ENCODE assay signal across 8 cellular contexts in the genomic region with DNA sequence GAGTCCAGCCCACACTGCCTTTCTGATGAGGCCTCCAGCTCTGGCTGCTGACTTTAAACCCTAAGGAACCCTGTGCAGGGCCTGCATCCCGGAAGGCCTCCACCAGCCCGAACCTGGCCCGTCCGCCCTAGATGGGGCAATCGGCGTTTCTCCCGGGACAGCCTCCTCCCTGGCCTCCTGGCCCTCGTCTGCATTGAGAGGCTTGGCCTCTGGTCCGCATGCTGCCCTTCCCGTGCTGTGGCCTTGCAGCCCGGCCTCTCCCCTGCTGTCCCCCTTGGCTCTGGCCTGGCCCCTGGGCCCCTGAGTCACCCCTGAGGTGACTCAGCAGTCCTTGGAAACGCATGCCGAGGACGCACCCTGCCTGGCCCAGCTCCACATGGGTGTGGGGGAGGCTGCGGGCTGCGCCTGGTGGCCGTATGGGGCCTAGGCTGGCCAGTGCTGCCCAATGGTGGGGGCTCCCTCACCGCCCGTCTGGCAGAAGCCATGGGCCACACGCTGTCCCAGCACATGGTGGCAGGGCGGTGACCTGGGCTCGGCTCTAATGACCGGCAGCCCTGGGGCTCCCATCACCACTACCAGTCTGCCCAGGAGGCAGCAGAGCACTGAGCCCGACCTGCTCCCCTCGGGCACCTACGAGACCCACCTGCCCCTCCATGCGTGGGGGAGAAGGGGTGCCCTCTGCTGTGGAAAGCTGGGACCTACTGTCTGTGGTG. TPM values are rescaled to one million over a fixed set of nuclear protein-coding genes. Genes with fewer than 3 reads are reported as not detected.
DNase-seq lines count a peak whose midpoint lies in the region; ATAC-seq lines count a peak whose summit lies in the region.

No MANE protein-coding gene starts in this region.

- intact Hi-C loops in Right ventricle myocardium superior (cut with DNase I) = no loop called here
- intact Hi-C loops in sciatic nerve (cut with DNase I) = no loop called here

- no peaks in the 10 kb centered on the region for H3K27me3 ChIP-seq in effector memory CD4-positive, alpha-beta T cell (replicated peaks; ENCODE audit: control insufficient read depth, insufficient read depth, low read length, poor library complexity, severe bottlenecking)

- no peak overlapping the region for H3K4me3 ChIP-seq in effector memory CD4-positive, alpha-beta T cell (ENCODE audit: insufficient read depth, low read depth, low read length, poor library complexity, severe bottlenecking)

- ATAC-seq in Right ventricle myocardium superior (ENCODE audit: poor library complexity) = peak; percentile 66
- ATAC-seq in sciatic nerve = peak; percentile 77
- ATAC-seq in GM21529 (IDR thresholded peaks at IDR 0.05; ENCODE audit: unreplicated experiment) = no peak
- no peak for ATAC-seq in HG03045 (IDR thresholded peaks at IDR 0.05; ENCODE audit: unreplicated experiment)

- no peaks in the 10 kb centered on the region for H3K9me3 ChIP-seq in effector memory CD4-positive, alpha-beta T cell (ENCODE audit: control insufficient read depth, low read length)

- H3K4me1 ChIP-seq in effector memory CD4-positive, alpha-beta T cell (ENCODE audit: control insufficient read depth, insufficient read depth, low read length, poor library complexity, severe bottlenecking) = peaks cover 54% of the 10 kb centered on the region

- peaks cover 3% of the 10 kb centered on the region for H3K36me3 ChIP-seq in effector memory CD4-positive, alpha-beta T cell (ENCODE audit: control insufficient read depth, insufficient read depth, low read length)

- DNase-seq in GM04503 (ENCODE audit: low read depth) = peak; percentile 83
- DNase-seq in T1000 (lab: John Stamatoyannopoulos, UW) = peak; percentile 66
- peak; percentile 88 for DNase-seq in Right ventricle myocardium superior
- DNase-seq in sciatic nerve (ENCODE audit: low spot score) = no peak
- no peak for DNase-seq in effector memory CD4-positive, alpha-beta T cell
- no peak for DNase-seq in activated gamma-delta T cell (lab: John Stamatoyannopoulos, UW)

- H3K27ac ChIP-seq in effector memory CD4-positive, alpha-beta T cell (ENCODE audit: insufficient read depth, low read length, poor library complexity, severe bottlenecking) = no peak overlapping the region

RNA-seq across cellular contexts. Expression of gene SH3GL1, which starts 25.7 kb away (rescaled TPM):
- 18.6 TPM for total RNA-seq in Right ventricle myocardium superior
- total RNA-seq in sciatic nerve = 71.8 TPM

RNA-seq across cellular contexts. Expression of gene CHAF1A, which starts 27.8 kb away (rescaled TPM):
- 5.4 TPM for total RNA-seq in Right ventricle myocardium superior
- total RNA-seq in sciatic nerve = 8.0 TPM

RNA-seq across cellular contexts. Expression of gene MPND, which starts 31.2 kb away (rescaled TPM):
- total RNA-seq in Right ventricle myocardium superior (16.6 TPM), sciatic nerve (13.1 TPM)

RNA-seq across cellular contexts. Expression of gene STAP2, which starts 36.0 kb away (rescaled TPM):
- total RNA-seq in Right ventricle myocardium superior (1.6 TPM), sciatic nerve (3.7 TPM)

Comparison
In these comparisons a context has a peak if more than half of its experiments do, and no peak if none do; other contexts are left out.
1. DNase-seq: peak in GM04503 (single experiment), T1000 (single experiment) and Right ventricle myocardium superior (single experiment); none in sciatic nerve (single experiment), effector memory CD4-positive, alpha-beta T cell (0 of 3) and activated gamma-delta T cell (single experiment).
2. ATAC-seq: peak in Right ventricle myocardium superior (single experiment) and sciatic nerve (single experiment); none in GM21529 (single experiment) and HG03045 (single experiment).